In genomic region chr2:49270091-49270490, GRCh38 we compare ENCODE assay signal across 2 cellular contexts.
TF ChIP-seq lines count a peak whose summit lies in the region.

No MANE protein-coding gene starts in this region.

TF ChIP-seq in GM23338, 12 proteins besides CTCF, POLR2A, EP300 and RAD21 (continued from another document):
- TF ChIP-seq ZNF462 (CRISPR knock-in tag; IDR thresholded peaks at IDR 0.05) (no peak), STAT1 (IDR thresholded peaks at IDR 0.05; ENCODE audit: unreplicated experiment) (no peak), REST (IDR thresholded peaks at IDR 0.05; ENCODE audit: unreplicated experiment) (no peak), JUNB (IDR thresholded peaks at IDR 0.05; ENCODE audit: unreplicated experiment) (no peak), EZH2 (IDR thresholded peaks at IDR 0.05; ENCODE audit: low read depth, unreplicated experiment) (no peak), CREB1 (CRISPR knock-in tag; IDR thresholded peaks at IDR 0.05; ENCODE audit: low read depth) (no peak), NANOG (IDR thresholded peaks at IDR 0.05; ENCODE audit: borderline replicate concordance) (no peak)

TF ChIP-seq in neural cell, 6 proteins besides CTCF, POLR2A, EP300 and RAD21 (continued from another document):
- no peak for TF ChIP-seq SMC3 (conservative IDR thresholded peaks at IDR 0.05; ENCODE audit: poor library complexity)
